ENCODE assay signal across 2 cellular contexts in genomic region chr1:160413716-160414115, GRCh38.
TF ChIP-seq lines count a peak whose summit lies in the region.

No MANE protein-coding gene starts in this region.

TF ChIP-seq in GM23338, 12 proteins besides CTCF, POLR2A, EP300 and RAD21:
- no peak for TF ChIP-seq CREB1 (CRISPR knock-in tag; IDR thresholded peaks at IDR 0.05; ENCODE audit: low read depth)
- TF ChIP-seq ZNF462 (CRISPR knock-in tag; IDR thresholded peaks at IDR 0.05): no peak
- TF ChIP-seq ZNF331 (CRISPR knock-in tag; IDR thresholded peaks at IDR 0.05; ENCODE audit: low read depth): no peak
- TF ChIP-seq, protein P1, sequence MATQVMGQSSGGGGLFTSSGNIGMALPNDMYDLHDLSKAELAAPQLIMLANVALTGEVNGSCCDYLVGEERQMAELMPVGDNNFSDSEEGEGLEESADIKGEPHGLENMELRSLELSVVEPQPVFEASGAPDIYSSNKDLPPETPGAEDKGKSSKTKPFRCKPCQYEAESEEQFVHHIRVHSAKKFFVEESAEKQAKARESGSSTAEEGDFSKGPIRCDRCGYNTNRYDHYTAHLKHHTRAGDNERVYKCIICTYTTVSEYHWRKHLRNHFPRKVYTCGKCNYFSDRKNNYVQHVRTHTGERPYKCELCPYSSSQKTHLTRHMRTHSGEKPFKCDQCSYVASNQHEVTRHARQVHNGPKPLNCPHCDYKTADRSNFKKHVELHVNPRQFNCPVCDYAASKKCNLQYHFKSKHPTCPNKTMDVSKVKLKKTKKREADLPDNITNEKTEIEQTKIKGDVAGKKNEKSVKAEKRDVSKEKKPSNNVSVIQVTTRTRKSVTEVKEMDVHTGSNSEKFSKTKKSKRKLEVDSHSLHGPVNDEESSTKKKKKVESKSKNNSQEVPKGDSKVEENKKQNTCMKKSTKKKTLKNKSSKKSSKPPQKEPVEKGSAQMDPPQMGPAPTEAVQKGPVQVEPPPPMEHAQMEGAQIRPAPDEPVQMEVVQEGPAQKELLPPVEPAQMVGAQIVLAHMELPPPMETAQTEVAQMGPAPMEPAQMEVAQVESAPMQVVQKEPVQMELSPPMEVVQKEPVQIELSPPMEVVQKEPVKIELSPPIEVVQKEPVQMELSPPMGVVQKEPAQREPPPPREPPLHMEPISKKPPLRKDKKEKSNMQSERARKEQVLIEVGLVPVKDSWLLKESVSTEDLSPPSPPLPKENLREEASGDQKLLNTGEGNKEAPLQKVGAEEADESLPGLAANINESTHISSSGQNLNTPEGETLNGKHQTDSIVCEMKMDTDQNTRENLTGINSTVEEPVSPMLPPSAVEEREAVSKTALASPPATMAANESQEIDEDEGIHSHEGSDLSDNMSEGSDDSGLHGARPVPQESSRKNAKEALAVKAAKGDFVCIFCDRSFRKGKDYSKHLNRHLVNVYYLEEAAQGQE (IDR thresholded peaks at IDR 0.05; ENCODE audit: unreplicated experiment): no peak
- TF ChIP-seq JUNB (IDR thresholded peaks at IDR 0.05; ENCODE audit: unreplicated experiment): no peak
- TF ChIP-seq STAT1 (IDR thresholded peaks at IDR 0.05; ENCODE audit: unreplicated experiment): no peak
- no peak for TF ChIP-seq ETS1 (IDR thresholded peaks at IDR 0.05)
- TF ChIP-seq EZH2 (IDR thresholded peaks at IDR 0.05; ENCODE audit: low read depth, unreplicated experiment): no peak
- no peak for TF ChIP-seq EZH2phosphoT487 (IDR thresholded peaks at IDR 0.05; ENCODE audit: unreplicated experiment)
TF ChIP-seq in GM23338: peak in this region for 0.

TF ChIP-seq in K562, 482 proteins besides CTCF, POLR2A, EP300 and RAD21:
- TF ChIP-seq NCOR1 (IDR thresholded peaks at IDR 0.05) (no peak), BRD4 (IDR thresholded peaks at IDR 0.05) (no peak), DMBX1 (CRISPR knock-in tag; IDR thresholded peaks at IDR 0.05; ENCODE audit: borderline replicate concordance) (no peak), MAFF (IDR thresholded peaks at IDR 0.05; ENCODE audit: low read length) (no peak), ADNP (tag; IDR thresholded peaks at IDR 0.05) (no peak)
